8 cellular contexts compared by ENCODE assay signal in the genomic region with DNA sequence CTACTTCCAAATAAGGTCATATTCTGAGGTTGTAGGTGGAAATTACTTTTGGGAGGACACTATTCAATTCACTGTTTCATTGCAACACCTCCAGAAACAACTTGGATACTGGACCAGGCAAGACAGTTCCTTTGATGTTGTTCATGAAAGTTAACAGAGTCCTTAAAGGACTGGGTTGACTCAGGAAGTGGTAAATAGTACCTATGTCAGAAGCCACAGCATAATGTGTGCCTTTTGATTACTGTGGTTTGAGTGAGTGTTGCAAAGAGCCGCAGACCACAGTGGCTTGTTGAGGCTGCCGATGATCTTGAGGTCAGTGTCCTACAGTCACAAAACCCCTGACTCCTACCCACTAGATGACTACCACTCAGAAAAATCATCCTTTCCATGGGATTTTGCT. TPM values are rescaled to one million over a fixed set of nuclear protein-coding genes. Genes with fewer than 3 reads are reported as not detected.
A peak's percentile ranks its signal among the peaks of the same experiment; 100 is the strongest.
DNase-seq lines count a peak whose midpoint lies in the region; ATAC-seq and TF ChIP-seq lines count a peak whose summit lies in the region.

No MANE protein-coding gene starts in this region.

- H3K27me3 ChIP-seq in CD4-positive, CD25-positive, alpha-beta regulatory T cell (ENCODE audit: control insufficient read depth, insufficient read depth, low read length), result peaks cover 17% of the 10 kb centered on the region
- peaks cover 52% of the 10 kb centered on the region for H3K27me3 ChIP-seq in HL-60 (ENCODE audit: insufficient read depth, poor library complexity, severe bottlenecking)

- peak overlapping the region in 1 of 3 donors; percentile 36 for H3K27ac Mint-ChIP-seq in CD4-positive, CD25-positive, alpha-beta regulatory T cell
- peak overlapping the region; percentile 73 for H3K27ac Mint-ChIP-seq in activated CD8-positive, alpha-beta memory T cell treated with anti-CD3 and anti-CD28 coated beads, Interleukin-2, amount 10 ng/mL, durations not matched to agents 7 days and 5 days
- H3K27ac Mint-ChIP-seq in CD14-positive monocyte, result no peak overlapping the region

- H3K4me3 Mint-ChIP-seq in CD4-positive, CD25-positive, alpha-beta regulatory T cell, result peak overlapping the region in 2 of 4 donors; percentile 15 to 28
- no peak overlapping the region for H3K4me3 Mint-ChIP-seq in activated CD8-positive, alpha-beta memory T cell treated with anti-CD3 and anti-CD28 coated beads, Interleukin-2, amount 10 ng/mL, durations not matched to agents 7 days and 5 days
- no peak overlapping the region for H3K4me3 Mint-ChIP-seq in CD14-positive monocyte

- DNase-seq in CD4-positive, CD25-positive, alpha-beta regulatory T cell, result peak in 2 of 3 donors; percentile 54 to 78
- DNase-seq in HL-60 (ENCODE audit: low read depth in 1 of 2, low spot score in 1 of 2), result peak; percentile 22 to 78
- DNase-seq in activated CD8-positive, alpha-beta memory T cell treated with anti-CD3 and anti-CD28 coated beads, Interleukin-2, amount 10 ng/mL, durations not matched to agents 7 days and 5 days, result peak; percentile 91
- peak; percentile 3 for DNase-seq in stimulated activated CD4-positive, alpha-beta T cell treated with anti-CD3 and anti-CD28 coated beads, Interleukin-4, amount 100 ng/mL, for 1 hour
- no peak for DNase-seq in CD14-positive monocyte (ENCODE audit: low spot score)
- DNase-seq in ureter (ENCODE audit: low spot score), result no peak
- DNase-seq in cardiac septum (ENCODE audit: low spot score), result no peak

- H3K4me3 ChIP-seq in CD4-positive, CD25-positive, alpha-beta regulatory T cell (ENCODE audit: low read depth, low read length), result no peak overlapping the region
- no peak overlapping the region for H3K4me3 ChIP-seq in HL-60 (replicated peaks; ENCODE audit: insufficient read depth, low read length)

- no peaks in the 10 kb centered on the region for H3K9me3 ChIP-seq in CD4-positive, CD25-positive, alpha-beta regulatory T cell (ENCODE audit: control insufficient read depth in 2 of 2, low read length in 2 of 2)

- H3K36me3 ChIP-seq in CD4-positive, CD25-positive, alpha-beta regulatory T cell (ENCODE audit: control insufficient read depth, insufficient read depth, low read length), result no peaks in the 10 kb centered on the region

- H3K36me3 Mint-ChIP-seq in CD4-positive, CD25-positive, alpha-beta regulatory T cell, result no peaks in the 10 kb centered on the region
- peaks cover 5% of the 10 kb centered on the region for H3K36me3 Mint-ChIP-seq in activated CD8-positive, alpha-beta memory T cell treated with anti-CD3 and anti-CD28 coated beads, Interleukin-2, amount 10 ng/mL, durations not matched to agents 7 days and 5 days
- H3K36me3 Mint-ChIP-seq in CD14-positive monocyte, result no peaks in the 10 kb centered on the region

- H3K27ac ChIP-seq in CD4-positive, CD25-positive, alpha-beta regulatory T cell (ENCODE audit: insufficient read depth, low read length, poor library complexity, severe bottlenecking), result no peak overlapping the region
- no peak overlapping the region for H3K27ac ChIP-seq in HL-60 (replicated peaks)

- H3K9me3 Mint-ChIP-seq in CD4-positive, CD25-positive, alpha-beta regulatory T cell, result peaks cover 0 to 9% (median 1%) of the 10 kb centered on the region in 7 donors
- no peaks in the 10 kb centered on the region for H3K9me3 Mint-ChIP-seq in activated CD8-positive, alpha-beta memory T cell treated with anti-CD3 and anti-CD28 coated beads, Interleukin-2, amount 10 ng/mL, durations not matched to agents 7 days and 5 days (ENCODE audit: low read depth)
- peaks cover 0 to 5% (median 0%) of the 10 kb centered on the region in 7 donors for H3K9me3 Mint-ChIP-seq in CD14-positive monocyte

- intact Hi-C loops in CD14-positive monocyte (cut with micrococcal nuclease) (no loop called here), cardiac septum (cut with DNase I) (no loop called here)

- peaks cover 0 to 14% (median 11%) of the 10 kb centered on the region in 4 donors for H3K4me1 Mint-ChIP-seq in CD4-positive, CD25-positive, alpha-beta regulatory T cell
- H3K4me1 Mint-ChIP-seq in activated CD8-positive, alpha-beta memory T cell treated with anti-CD3 and anti-CD28 coated beads, Interleukin-2, amount 10 ng/mL, durations not matched to agents 7 days and 5 days, result peaks cover 17% of the 10 kb centered on the region
- no peaks in the 10 kb centered on the region for H3K4me1 Mint-ChIP-seq in CD14-positive monocyte

- peak; percentile 87 to 88 for ATAC-seq in CD4-positive, CD25-positive, alpha-beta regulatory T cell (ENCODE audit: low read depth in 2 of 2)
- peak; percentile 90 for ATAC-seq in GM21360 (IDR thresholded peaks at IDR 0.05; ENCODE audit: unreplicated experiment)
- ATAC-seq in activated CD8-positive, alpha-beta memory T cell treated with anti-CD3 and anti-CD28 coated beads, Interleukin-2, amount 10 ng/mL, durations not matched to agents 7 days and 5 days, result peak; percentile 93

- peaks cover 26% of the 10 kb centered on the region for H3K27me3 Mint-ChIP-seq in CD4-positive, CD25-positive, alpha-beta regulatory T cell
- peaks cover 82% of the 10 kb centered on the region for H3K27me3 Mint-ChIP-seq in activated CD8-positive, alpha-beta memory T cell treated with anti-CD3 and anti-CD28 coated beads, Interleukin-2, amount 10 ng/mL, durations not matched to agents 7 days and 5 days
- peaks cover 45 to 71% (median 49%) of the 10 kb centered on the region in 3 donors for H3K27me3 Mint-ChIP-seq in CD14-positive monocyte (ENCODE audit: low read depth in 3 of 3)

- peaks cover 5% of the 10 kb centered on the region for H3K4me1 ChIP-seq in CD4-positive, CD25-positive, alpha-beta regulatory T cell (ENCODE audit: control insufficient read depth, insufficient read depth, low read length, poor library complexity, severe bottlenecking)

- TF ChIP-seq CTCF in HL-60 (IDR thresholded peaks at IDR 0.05; ENCODE audit: insufficient read depth, low read length) (no peak), CD14-positive monocyte (IDR thresholded peaks at IDR 0.05) (no peak)

- CTCF ChIA-PET in activated CD8-positive, alpha-beta memory T cell treated with anti-CD3 and anti-CD28 coated beads, Interleukin-2, amount 10 ng/mL, durations not matched to agents 7 days and 5 days (lab: Charles Lee), result no interaction called here

RNA-seq across cellular contexts. Expression of a gene that starts 10.9 kb away (rescaled TPM):
- not detected for total RNA-seq in CD4-positive, CD25-positive, alpha-beta regulatory T cell
- polyA plus RNA-seq in CD4-positive, CD25-positive, alpha-beta regulatory T cell, result not detected
- not detected for total RNA-seq in activated CD8-positive, alpha-beta memory T cell treated with anti-CD3 and anti-CD28 coated beads, Interleukin-2, amount 10 ng/mL, durations not matched to agents 7 days and 5 days
- not detected for polyA plus RNA-seq in CD14-positive monocyte
- total RNA-seq in ureter (39.5 TPM), cardiac septum (0.32 TPM)

Comparison
In these comparisons a context has a peak if more than half of its experiments do, and no peak if none do; other contexts are left out.
1. DNase-seq: peak in CD4-positive, CD25-positive, alpha-beta regulatory T cell (2 of 3), HL-60 (2 of 2), activated CD8-positive, alpha-beta memory T cell treated with anti-CD3 and anti-CD28 coated beads, Interleukin-2, amount 10 ng/mL, durations not matched to agents 7 days and 5 days (single experiment) and stimulated activated CD4-positive, alpha-beta T cell treated with anti-CD3 and anti-CD28 coated beads, Interleukin-4, amount 100 ng/mL, for 1 hour (single experiment); none in CD14-positive monocyte (single experiment), ureter (single experiment) and cardiac septum (single experiment).
2. RNA of a gene that starts 10.9 kb away (total RNA-seq): 39.5 TPM in ureter (single experiment); 0.32 TPM in cardiac septum (single experiment), not detected in CD4-positive, CD25-positive, alpha-beta regulatory T cell (single experiment) and not detected in activated CD8-positive, alpha-beta memory T cell treated with anti-CD3 and anti-CD28 coated beads, Interleukin-2, amount 10 ng/mL, durations not matched to agents 7 days and 5 days; every median in the first group is over 10 times any median in the second.
3. Peak in every context shown above with its lines, with median percentiles within 50 percentile points of each other: ATAC-seq.